Comparison of ENCODE assay signal across 7 cellular contexts in the genomic region with DNA sequence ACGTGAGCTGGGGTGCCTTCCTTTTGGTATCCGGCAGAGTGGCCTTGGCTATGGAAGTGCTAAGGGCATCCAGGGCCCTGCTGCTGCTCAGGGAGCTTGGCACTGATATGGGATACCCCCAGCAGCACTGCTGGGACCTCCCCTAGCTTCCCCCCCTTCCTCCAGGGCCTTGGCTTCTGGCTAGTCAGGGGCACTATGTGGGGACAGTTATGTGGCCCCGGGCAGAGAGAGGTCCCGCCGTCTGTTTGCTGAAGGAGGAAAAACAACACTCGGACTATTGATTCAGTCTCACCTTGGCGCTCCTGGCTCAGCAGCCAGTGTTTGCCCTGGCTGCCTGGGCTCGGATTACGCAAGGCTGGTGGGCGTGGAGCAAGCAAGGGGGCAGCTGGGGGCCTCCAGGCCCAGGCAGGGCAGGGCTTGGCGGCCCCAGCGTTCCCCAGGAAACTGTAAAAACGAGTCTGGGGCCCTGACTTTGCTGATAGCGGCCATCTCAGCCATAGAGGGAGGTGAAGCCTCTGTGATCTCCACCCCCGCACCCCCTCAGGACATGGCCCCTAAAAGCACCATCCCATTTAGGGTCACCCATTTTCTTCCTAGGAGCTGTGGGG. TPM values are rescaled to one million over a fixed set of nuclear protein-coding genes. Genes with fewer than 3 reads are reported as not detected.
A peak's percentile ranks its signal among the peaks of the same experiment; 100 is the strongest.
DNase-seq lines count a peak whose midpoint lies in the region; ATAC-seq, FAIRE-seq and TF ChIP-seq lines count a peak whose summit lies in the region.

No MANE protein-coding gene starts in this region.

- H3K4me3 ChIP-seq in HUES6 (ENCODE audit: low read depth, low read length) (peak overlapping the region; percentile 5; the same call in 1 of the 2 replicates), NT2/D1 (ENCODE audit: insufficient read length, low read depth) (no peak overlapping the region), gastrocnemius medialis (peak overlapping the region in 3 of 4 donors; percentile 79 to 97 (median 96))

- no peak for TF ChIP-seq POLR2A in gastrocnemius medialis (IDR thresholded peaks at IDR 0.05)

- no peak for FAIRE-seq in RCC 7860 (lab: Jason Lieb, UNC)

- H3K27ac ChIP-seq in HUES6 (ENCODE audit: low read depth, low read length) (peak overlapping the region; percentile 16; the same call in 1 of the 2 replicates), epithelial cell of prostate (peak overlapping the region; percentile 89), gastrocnemius medialis (peak overlapping the region; percentile 93 to 98 (median 96))

- H3K9me3 ChIP-seq in HUES6 (ENCODE audit: control insufficient read depth, insufficient read depth, low read depth, low read length) = no peaks in the 10 kb centered on the region
- no peaks in the 10 kb centered on the region for H3K9me3 ChIP-seq in NT2/D1 (ENCODE audit: insufficient read depth, low read length)
- no peaks in the 10 kb centered on the region for H3K9me3 ChIP-seq in gastrocnemius medialis

- in situ Hi-C loops in gastrocnemius medialis (cut with MboI; ENCODE audit: low sequenced_read_pairs in 4 of 4) = no loop called here

- peaks cover 44% of the 10 kb centered on the region for H3K4me1 ChIP-seq in HUES6 (ENCODE audit: control insufficient read depth, insufficient read depth, low read length)
- H3K4me1 ChIP-seq in NT2/D1 (ENCODE audit: insufficient read depth, insufficient read length) = peaks cover 23% of the 10 kb centered on the region
- peaks cover 24 to 38% of the 10 kb centered on the region in 2 donors for H3K4me1 ChIP-seq in gastrocnemius medialis

- no peaks in the 10 kb centered on the region for H3K27me3 ChIP-seq in HUES6 (ENCODE audit: control insufficient read depth, insufficient read depth, low read length)
- no peaks in the 10 kb centered on the region for H3K27me3 ChIP-seq in NT2/D1 (ENCODE audit: insufficient read depth, insufficient read length)
- H3K27me3 ChIP-seq in gastrocnemius medialis = no peaks in the 10 kb centered on the region

- peak overlapping the region; percentile 35 for H3K9ac ChIP-seq in HUES6 (ENCODE audit: low read length)
- H3K9ac ChIP-seq in NT2/D1 (ENCODE audit: insufficient read length, low read depth) = peak overlapping the region; percentile 62

- no peak for TF ChIP-seq CTCF in gastrocnemius medialis (IDR thresholded peaks at IDR 0.05 in 4 of 5, conservative IDR thresholded peaks at IDR 0.05 in 1 of 5)

- H3K36me3 ChIP-seq in HUES6 (ENCODE audit: control insufficient read depth, insufficient read depth, low read length) = peaks cover 36% of the 10 kb centered on the region
- H3K36me3 ChIP-seq in NT2/D1 (ENCODE audit: insufficient read depth, insufficient read length, low read length) = peaks cover 41% of the 10 kb centered on the region
- H3K36me3 ChIP-seq in gastrocnemius medialis = peaks cover 0 to 36% of the 10 kb centered on the region in 2 donors

- intact Hi-C loops in gastrocnemius medialis (cut with DNase I; ENCODE audit: low total_unique reads) = loop anchor here (2.0 to 5.0 kb wide), 4 partner anchors 29 to 212 kb away; a partner anchor contains a TSS

- ATAC-seq in gastrocnemius medialis = no peak
- no peak for ATAC-seq in HG02840 (IDR thresholded peaks at IDR 0.05; ENCODE audit: low FRiP score, unreplicated experiment)

- DNase-seq in NT2/D1 (ENCODE audit: low read depth, low spot score) = no peak
- no peak for DNase-seq in epithelial cell of prostate (ENCODE audit: low read depth, low spot score)
- no peak for DNase-seq in gastrocnemius medialis
- DNase-seq in RCC 7860 (ENCODE audit: low spot score) = no peak
- DNase-seq in cerebellar cortex (ENCODE audit: low spot score) = no peak

RNA-seq across cellular contexts. Expression of a gene that starts 5.7 kb away (rescaled TPM):
- 100 to 1,000 TPM in 3 of 4 donors, 10 to 100 TPM in 1; 76.7 to 159 (median 118) TPM for total RNA-seq in gastrocnemius medialis

RNA-seq across cellular contexts. Expression of a gene that starts 10.2 kb away (rescaled TPM):
- total RNA-seq in gastrocnemius medialis = 10 to 100 TPM in 2 of 4 donors, 1 to 10 TPM in 2; 5.3 to 13.5 (median 10.1) TPM

RNA-seq across cellular contexts. Expression of a gene that starts 29.0 kb away (rescaled TPM):
- 100 to 1,000 TPM in 2 of 4 donors, 10 to 100 TPM in 2; 56.8 to 124 (median 92.4) TPM for total RNA-seq in gastrocnemius medialis

RNA-seq across cellular contexts. Expression of a gene that starts 58.2 kb away (rescaled TPM):
- total RNA-seq in gastrocnemius medialis = 10 to 100 TPM; 13.4 to 22.2 (median 17.2) TPM

Comparison
In these comparisons a context has a peak if more than half of its experiments do, and no peak if none do; other contexts are left out.
1. H3K27ac ChIP-seq: peak in every context shown above with its lines; median percentile 96 in gastrocnemius medialis; 89 in epithelial cell of prostate; 16 in HUES6.